Comparison of ENCODE assay signal across 26 cellular contexts in the genomic region with DNA sequence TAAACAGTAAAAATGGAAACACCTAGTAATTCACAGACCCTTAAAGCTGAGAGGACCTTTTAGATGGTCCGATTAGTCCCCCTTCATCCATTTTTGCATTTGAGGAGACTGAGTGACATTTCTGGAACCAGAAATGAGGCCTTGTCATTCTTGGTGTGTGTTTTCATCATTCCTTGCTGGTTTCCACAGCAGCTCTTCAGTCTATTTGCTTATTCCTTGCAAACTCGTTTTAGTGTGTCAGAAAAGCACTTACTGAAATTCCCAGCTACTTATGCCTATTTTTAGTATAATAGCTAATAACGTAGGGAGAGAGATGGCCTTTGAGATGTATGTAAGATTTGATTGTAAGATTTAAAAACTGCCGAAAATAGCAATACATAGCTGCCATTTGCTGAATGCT.
"Had no signal": no experiment of that assay in that cellular context is flagged by ENCODE, and none has a peak within 500 bp of the region (broad histone marks: within the 10 kb centered on the region; RNA-seq: fewer than 3 reads in every experiment).

No MANE protein-coding gene starts in this region.

- H3K9me3 ChIP-seq: esophagus muscularis mucosa, ovary, psoas muscle, suprapubic skin, thyroid gland had no signal

- DNase-seq: dermis blood vessel endothelial cell; effector memory CD4-positive, alpha-beta T cell; foreskin keratinocyte; hypothalamus; immature natural killer cell; naive thymus-derived CD8-positive, alpha-beta T cell; nephron progenitor cell; occipital lobe; ovary; posterior cingulate gyrus; psoas muscle; retina; stimulated activated CD4-positive, alpha-beta T cell treated with anti-CD3 and anti-CD28 coated beads, Interleukin-12 subunit alpha, Interleukin-12 subunit beta, amount 100 ng/mL, for 4 hours; stimulated activated CD4-positive, alpha-beta T cell treated with anti-CD3 and anti-CD28 coated beads, Interleukin-1b, Interleukin-23, amount 100 ng/mL, for 48 hours; stimulated activated CD4-positive, alpha-beta T cell treated with anti-CD3 and anti-CD28 coated beads, Interleukin-4, amount 100 ng/mL, for 1 hour; stimulated activated CD8-positive, alpha-beta memory T cell treated with anti-CD3 and anti-CD28 coated beads, Interleukin-4, amount 100 ng/mL, for 48 hours; stimulated activated naive CD4-positive, alpha-beta T cell; stimulated activated naive CD8-positive, alpha-beta T cell treated with anti-CD3 and anti-CD28 coated beads, Interleukin-15, amount 100 ng/mL, for 72 hours; thyroid gland had no signal

- ATAC-seq: foreskin keratinocyte; naive thymus-derived CD8-positive, alpha-beta T cell; psoas muscle; sciatic nerve; stimulated activated naive CD8-positive, alpha-beta T cell treated with anti-CD3 and anti-CD28 coated beads, Interleukin-15, amount 100 ng/mL, for 72 hours had no signal

- H3K27ac Mint-ChIP-seq: naive thymus-derived CD8-positive, alpha-beta T cell; nephron progenitor cell; stimulated activated naive CD8-positive, alpha-beta T cell treated with anti-CD3 and anti-CD28 coated beads, Interleukin-15, amount 100 ng/mL, for 72 hours; type B pancreatic cell had no signal

- H3K4me1 Mint-ChIP-seq: nephron progenitor cell had no signal

- H3K4me3 Mint-ChIP-seq: central memory CD8-positive, alpha-beta T cell; immature natural killer cell; naive thymus-derived CD8-positive, alpha-beta T cell; nephron progenitor cell; stimulated activated naive CD8-positive, alpha-beta T cell treated with anti-CD3 and anti-CD28 coated beads, Interleukin-15, amount 100 ng/mL, for 72 hours; type B pancreatic cell had no signal

- H3K9me3 Mint-ChIP-seq: central memory CD8-positive, alpha-beta T cell; immature natural killer cell; naive thymus-derived CD8-positive, alpha-beta T cell; stimulated activated naive CD8-positive, alpha-beta T cell treated with anti-CD3 and anti-CD28 coated beads, Interleukin-15, amount 100 ng/mL, for 72 hours; type B pancreatic cell had no signal

- H3K27ac ChIP-seq: foreskin keratinocyte, ovary, psoas muscle, suprapubic skin had no signal

- H3K4me3 ChIP-seq: coronary artery, esophagus muscularis mucosa, ovary, psoas muscle, smooth muscle cell, suprapubic skin, thyroid gland had no signal

- H3K36me3 ChIP-seq: ovary had no signal

- H3K4me1 ChIP-seq: foreskin keratinocyte, suprapubic skin had no signal

- H3K27me3 Mint-ChIP-seq: central memory CD8-positive, alpha-beta T cell; naive thymus-derived CD8-positive, alpha-beta T cell; stimulated activated naive CD8-positive, alpha-beta T cell treated with anti-CD3 and anti-CD28 coated beads, Interleukin-15, amount 100 ng/mL, for 72 hours; type B pancreatic cell had no signal

- H3K27me3 ChIP-seq: esophagus muscularis mucosa, foreskin keratinocyte, ovary, suprapubic skin, thyroid gland had no signal
